Comparison of ENCODE assay signal across 20 cellular contexts in genomic region chr12:123941485-123942276, GRCh38. TPM values are rescaled to one million over a fixed set of nuclear protein-coding genes. Genes with fewer than 3 reads are reported as not detected.
DNase-seq lines count a peak whose midpoint lies in the region; ATAC-seq, FAIRE-seq and TF ChIP-seq lines count a peak whose summit lies in the region.
"Had no signal": no experiment of that assay in that cellular context is flagged by ENCODE, and none has a peak within 500 bp of the region (broad histone marks: within the 10 kb centered on the region; RNA-seq: fewer than 3 reads in every experiment).

No MANE protein-coding gene starts in this region.

- H3K79me2 ChIP-seq in K562 (ENCODE audit: control insufficient read depth, insufficient read depth, low read length): no peaks in the 10 kb centered on the region
- no peaks in the 10 kb centered on the region for H3K79me2 ChIP-seq in keratinocyte (ENCODE audit: control insufficient read depth, insufficient read depth, low read length)
- no peaks in the 10 kb centered on the region for H3K79me2 ChIP-seq in MM.1S (ENCODE audit: low read length)
- H3K79me2 ChIP-seq: parathyroid adenoma had no signal

- no peak overlapping the region for H2AFZ ChIP-seq in K562 (ENCODE audit: low read depth, low read length)
- H2AFZ ChIP-seq in keratinocyte (ENCODE audit: control insufficient read depth, low read length): no peak overlapping the region
- H2AFZ ChIP-seq in MM.1S (ENCODE audit: low read length): no peak overlapping the region
- H2AFZ ChIP-seq: parathyroid adenoma had no signal

- no peak for TF ChIP-seq RAD21 in K562 (CRISPR knock-in tag; conservative IDR thresholded peaks at IDR 0.05 in 1 of 2, IDR thresholded peaks at IDR 0.05 in 1 of 2)

- H3K9me1 ChIP-seq in K562 (ENCODE audit: control insufficient read depth, insufficient read depth, low read length) (no peaks in the 10 kb centered on the region), keratinocyte (ENCODE audit: control insufficient read depth, extremely low read depth, insufficient read depth, low read length) (no peaks in the 10 kb centered on the region)

- intact Hi-C loops in cardiac septum (cut with DNase I) (no loop called here), left ventricle myocardium superior (cut with micrococcal nuclease) (no loop called here), K562 (cut with micrococcal nuclease) (no loop called here)

- no peak overlapping the region for H3K27ac ChIP-seq in K562 (ENCODE audit: extremely low read depth, low read depth, low read length)
- H3K27ac ChIP-seq in keratinocyte (ENCODE audit: control insufficient read depth, insufficient read depth, low read length): no peak overlapping the region
- peak overlapping the region; percentile 65 to 69 for H3K27ac ChIP-seq in thoracic aorta
- H3K27ac ChIP-seq in MM.1S (ENCODE audit: low read length): no peak overlapping the region
- H3K27ac ChIP-seq in coronary artery: no peak overlapping the region
- H3K27ac ChIP-seq: A549, body of pancreas, parathyroid adenoma had no signal

- no TSS peak for BruUV-seq in K562 (replicated peaks; lab: Mats Ljungman, UMichigan)

- no peak overlapping the region for H3K9ac ChIP-seq in K562 (ENCODE audit: insufficient read depth in 1 of 2, low read depth in 2 of 2, low read length in 2 of 2)
- no peak overlapping the region for H3K9ac ChIP-seq in keratinocyte (ENCODE audit: control insufficient read depth, extremely low read depth, insufficient read depth, low read length)
- no peak overlapping the region for H3K9ac ChIP-seq in MM.1S (ENCODE audit: low read length)
- H3K9ac ChIP-seq: parathyroid adenoma had no signal

- ATAC-seq in left ventricle myocardium superior (no peak), K562 (no peak), thoracic aorta (ENCODE audit: insufficient number of reproducible peaks, low FRiP score, low read depth) (peak; percentile 75), HG03139 (IDR thresholded peaks at IDR 0.05; ENCODE audit: unreplicated experiment) (no peak)
- ATAC-seq: A549; body of pancreas; left colon; stimulated activated naive CD8-positive, alpha-beta T cell treated with anti-CD3 and anti-CD28 coated beads, Interleukin-15, amount 100 ng/mL, for 72 hours; T-helper 17 cell had no signal

- in situ Hi-C loops in K562 (cut with MboI): no loop called here

- H3K4me1 ChIP-seq in K562 (replicated peaks in 1 of 2; ENCODE audit: control insufficient read depth in 2 of 2, insufficient read depth in 2 of 2, low read length in 2 of 2) (peaks cover 0 to 10% of the 10 kb centered on the region in 2 experiments; a peak in 2 of 5 replicates), keratinocyte (ENCODE audit: control insufficient read depth, extremely low read depth, insufficient read depth, low read length) (no peaks in the 10 kb centered on the region), thoracic aorta (ENCODE audit: control insufficient read depth in 1 of 2, low read depth in 2 of 2) (peaks cover 0 to 24% of the 10 kb centered on the region in 2 donors), MM.1S (ENCODE audit: low read length) (no peaks in the 10 kb centered on the region)
- H3K4me1 ChIP-seq: A549, body of pancreas, parathyroid adenoma had no signal

- H3K4me3 ChIP-seq in K562 (no peak overlapping the region), keratinocyte (ENCODE audit: control insufficient read depth in 2 of 3, extremely low read depth in 1 of 3, insufficient read depth in 2 of 3, low read depth in 1 of 3, low read length in 3 of 3) (no peak overlapping the region), thoracic aorta (peak overlapping the region; percentile 7), MM.1S (ENCODE audit: low read length) (no peak overlapping the region), coronary artery (no peak overlapping the region)
- H3K4me3 ChIP-seq: A549, body of pancreas had no signal

- H3K27me3 ChIP-seq in K562 (ENCODE audit: control insufficient read depth in 2 of 2, insufficient read depth in 2 of 2, low read length in 2 of 2): peaks cover 43 to 75% of the 10 kb centered on the region in 2 experiments; a peak in 4 of 5 replicates
- H3K27me3 ChIP-seq in keratinocyte (ENCODE audit: control insufficient read depth, extremely low read depth, insufficient read depth, low read length): no peaks in the 10 kb centered on the region
- no peaks in the 10 kb centered on the region for H3K27me3 ChIP-seq in thoracic aorta (replicated peaks; ENCODE audit: insufficient read depth)
- no peaks in the 10 kb centered on the region for H3K27me3 ChIP-seq in MM.1S (replicated peaks; ENCODE audit: insufficient read depth, low read length)
- H3K27me3 ChIP-seq: body of pancreas had no signal

- dilution Hi-C loops in keratinocyte (cut with MboI; ENCODE audit: extremely low pct_ligation_motif_present, low sequenced_read_pairs): no loop called here

- no peaks in the 10 kb centered on the region for H3F3A ChIP-seq in MM.1S (ENCODE audit: insufficient read depth, low read length)

- H4K20me1 ChIP-seq in K562 (replicated peaks; ENCODE audit: control insufficient read depth, insufficient read depth, low read length) (peaks cover 4% of the 10 kb centered on the region; the same call in 1 of the 2 replicates), keratinocyte (ENCODE audit: control insufficient read depth, extremely low read depth, insufficient read depth, low read length) (no peaks in the 10 kb centered on the region), MM.1S (ENCODE audit: insufficient read depth, low read length) (no peaks in the 10 kb centered on the region)

- no peak for TF ChIP-seq EP300 in K562 (IDR thresholded peaks at IDR 0.05; ENCODE audit: low read length)

- H3K36me3 ChIP-seq in K562 (ENCODE audit: control insufficient read depth, insufficient read depth, low read length): no peaks in the 10 kb centered on the region
- H3K36me3 ChIP-seq in keratinocyte (ENCODE audit: control insufficient read depth in 2 of 2, extremely low read depth in 1 of 2, insufficient read depth in 2 of 2, low read length in 2 of 2): peaks cover 0 to 17% of the 10 kb centered on the region in 2 experiments
- peaks cover 36% of the 10 kb centered on the region for H3K36me3 ChIP-seq in thoracic aorta
- H3K36me3 ChIP-seq in MM.1S (replicated peaks; ENCODE audit: insufficient read depth, low read length): no peaks in the 10 kb centered on the region

- H3K9me3 ChIP-seq in K562 (replicated peaks; ENCODE audit: control insufficient read depth, insufficient read depth, low read depth, low read length) (no peaks in the 10 kb centered on the region; the same call in 1 of the 2 replicates), keratinocyte (ENCODE audit: control insufficient read depth, low read depth, low read length) (no peaks in the 10 kb centered on the region), thoracic aorta (peaks cover 4% of the 10 kb centered on the region), MM.1S (replicated peaks; ENCODE audit: insufficient read depth, low read length) (no peaks in the 10 kb centered on the region)
- H3K9me3 ChIP-seq: A549, body of pancreas had no signal

- FAIRE-seq in K562 (lab: Jason Lieb, UNC): no peak
- FAIRE-seq in keratinocyte (lab: Jason Lieb, UNC): peak; percentile 26
- FAIRE-seq: A549 had no signal

- CTCF ChIA-PET in K562 (lab: Yijun Ruan, JAX; ENCODE audit: low intra/inter-chr PET ratio): interaction anchor here (0.6 kb wide), 1 partner anchor 353 kb away, joined by 3 read pairs; no protein-coding TSS in a partner anchor

- DNase-seq in cardiac septum (ENCODE audit: low spot score) (peak; percentile 56), left ventricle myocardium superior (no peak), K562 (ENCODE audit: extremely low read depth in 1 of 4, low spot score in 3 of 4) (no peak), keratinocyte (ENCODE audit: low read depth, low spot score) (no peak), thoracic aorta (ENCODE audit: low spot score) (no peak), MM.1S (no peak), coronary artery (ENCODE audit: low spot score) (no peak)
- DNase-seq: activated CD8-positive, alpha-beta memory T cell treated with anti-CD3 and anti-CD28 coated beads, Interleukin-2, amount 50 U/mL, for 4 hours; activated naive CD4-positive, alpha-beta T cell treated with anti-CD3 and anti-CD28 coated beads, Interleukin-2, amount 10 ng/mL, durations not matched to agents 7 days and 5 days; CD4-positive, alpha-beta memory T cell; DMS79 treated with DMSO at 0.1 percent for 48 hours; KG1; left colon; NCI-H1436; stimulated activated naive CD8-positive, alpha-beta T cell treated with anti-CD3 and anti-CD28 coated beads, Interleukin-15, amount 100 ng/mL, for 72 hours; T-helper 17 cell had no signal

- no peaks in the 10 kb centered on the region for H3K9me2 ChIP-seq in MM.1S (replicated peaks; ENCODE audit: insufficient read depth, low read length)

- POLR2A ChIA-PET in K562 (lab: Yijun Ruan, JAX): interaction anchor here (0.6 to 1.0 kb wide), 2 partner anchors 16 to 54 kb away, joined by 3 read pairs; no protein-coding TSS in a partner anchor

- TF ChIP-seq POLR2A in K562 (conservative IDR thresholded peaks at IDR 0.05): no peak

- H3K4me2 ChIP-seq in K562 (ENCODE audit: insufficient read depth, low read length) (no peak overlapping the region), keratinocyte (ENCODE audit: control insufficient read depth, extremely low read depth, insufficient read depth, low read depth, low read length) (no peak overlapping the region), MM.1S (ENCODE audit: low read depth, low read length) (no peak overlapping the region)
- H3K4me2 ChIP-seq: A549 had no signal

- 25% methylated on average over 13 of the region's 13 CpGs for WGBS in K562 (ENCODE audit: insufficient coverage, low coverage, missing lambda C conversion rate)

- TF ChIP-seq CTCF in K562 (IDR thresholded peaks at IDR 0.05 in 2 of 3, conservative IDR thresholded peaks at IDR 0.05 in 1 of 3; ENCODE audit: insufficient read depth in 2 of 3, low read depth in 1 of 3, low read length in 3 of 3) (no peak), keratinocyte (optimal IDR thresholded peaks at IDR 0.05 in 1 of 3, IDR thresholded peaks at IDR 0.05 in 1 of 3, conservative IDR thresholded peaks at IDR 0.05 in 1 of 3; ENCODE audit: extremely low read depth in 1 of 3, insufficient read depth in 2 of 3, low read length in 3 of 3) (no peak), thoracic aorta (IDR thresholded peaks at IDR 0.05) (no peak), MM.1S (IDR thresholded peaks at IDR 0.05; ENCODE audit: low read length) (no peak), coronary artery (IDR thresholded peaks at IDR 0.05) (no peak)

RNA-seq across cellular contexts. Expression of gene CCDC92, which starts 30.9 kb away (rescaled TPM):
- total RNA-seq in cardiac septum: 48.3 TPM
- total RNA-seq in left ventricle myocardium superior: 54.0 TPM
- total RNA-seq in K562 (2011; cell fraction: chromatin; rRNA removed; ENCODE audit: low replicate concordance): 5.4 and 7.1 TPM in 2 replicates
- total RNA-seq in K562 (2011; cell fraction: nucleolus; rRNA removed): 4.5 and 5.0 TPM in 2 replicates
- 4.6 and 7.2 TPM in 2 replicates for total RNA-seq in K562 (2011; cell fraction: nucleoplasm; rRNA removed)
- 1.4 TPM in 2 replicates for total RNA-seq in K562 (2014; rRNA removed)
- 1.3 and 1.7 TPM in 2 replicates for total RNA-seq in K562 (2014; rRNA removed; fragmentation: Illumina TruSeq; extraction: Trizol)
- 1.5 and 2.1 TPM in 2 replicates for total RNA-seq in K562 (2015; rRNA removed; fragmentation: Illumina TruSeq; extraction: Trizol)
- 4.0 and 5.9 TPM in 2 replicates for total RNA-seq in K562 (2021)
- 2.6 and 6.8 TPM in 2 replicates for polyA plus RNA-seq in K562 (2011; rRNA removed)
- 2.4 and 6.8 TPM in 2 replicates for polyA plus RNA-seq in K562 (2011; cell fraction: cytosol; rRNA removed)
- 6.6 and 11.3 TPM in 2 replicates for polyA plus RNA-seq in K562 (2011; cell fraction: nucleus; rRNA removed)
- polyA plus RNA-seq in K562 (2012): 4.0 and 11.0 TPM in 2 replicates
- 2.6 and 3.6 TPM in 2 replicates for polyA plus RNA-seq in K562 (2014; fragmentation: Illumina TruSeq; extraction: Trizol)
- polyA plus RNA-seq in K562 (2014; fragmentation: Nextera tagmentation; extraction: Ambion mirVana): under 1 TPM; 0.27 to 0.30 TPM
- polyA plus RNA-seq in K562 (2014; rRNA removed): 3.1 and 3.4 TPM in 2 replicates
- polyA minus RNA-seq in K562 (2011; rRNA and poly(A)+ RNA removed): 2.2 and 3.6 TPM in 2 replicates
- 2.2 and 5.6 TPM in 2 replicates for polyA minus RNA-seq in K562 (2011; cell fraction: cytosol; rRNA and poly(A)+ RNA removed)
- polyA minus RNA-seq in K562 (2011; cell fraction: nucleus; rRNA and poly(A)+ RNA removed): 3.8 and 8.9 TPM in 2 replicates
- 7.4 to 24.5 TPM (median 8.3 TPM) in 3 replicates for polyA plus RNA-seq in keratinocyte
- 32.7 TPM for polyA plus RNA-seq in keratinocyte (2011; ENCODE audit: low read depth)
- polyA plus RNA-seq in keratinocyte (2011; cell fraction: cytosol; rRNA removed): 21.3 and 32.0 TPM in 2 replicates
- 13.6 and 18.5 TPM in 2 replicates for polyA plus RNA-seq in keratinocyte (2011; cell fraction: nucleus; rRNA removed)
- polyA plus RNA-seq in keratinocyte (2012; ENCODE audit: low replicate concordance): 16.4 and 23.9 TPM in 2 replicates
- 7.5 to 18.9 TPM (median 7.8 TPM) in 3 replicates for polyA minus RNA-seq in keratinocyte
- 13.0 TPM for polyA minus RNA-seq in keratinocyte (2011; cell fraction: cytosol; rRNA and poly(A)+ RNA removed)
- 3.9 and 7.3 TPM in 2 replicates for polyA minus RNA-seq in keratinocyte (2011; cell fraction: nucleus; rRNA and poly(A)+ RNA removed)
- 10 to 100 TPM; 34.4 to 58.9 TPM for total RNA-seq in thoracic aorta

RNA-seq across cellular contexts. Expression of gene ZNF664, which starts 31.3 kb away (rescaled TPM):
- 94.0 TPM for total RNA-seq in cardiac septum
- 85.2 TPM for total RNA-seq in left ventricle myocardium superior
- 30.4 and 40.8 TPM in 2 replicates for total RNA-seq in K562 (2011; cell fraction: chromatin; rRNA removed; ENCODE audit: low replicate concordance)
- 22.5 and 24.2 TPM in 2 replicates for total RNA-seq in K562 (2011; cell fraction: nucleolus; rRNA removed)
- total RNA-seq in K562 (2011; cell fraction: nucleoplasm; rRNA removed): 37.6 and 62.4 TPM in 2 replicates
- 31.1 and 34.5 TPM in 2 replicates for total RNA-seq in K562 (2014; rRNA removed)
- 69.9 and 73.6 TPM in 2 replicates for total RNA-seq in K562 (2014; rRNA removed; fragmentation: Illumina TruSeq; extraction: Trizol)
- 59.6 and 63.6 TPM in 2 replicates for total RNA-seq in K562 (2015; rRNA removed; fragmentation: Illumina TruSeq; extraction: Trizol)
- total RNA-seq in K562 (2021): 75.5 and 82.5 TPM in 2 replicates
- polyA plus RNA-seq in K562 (2011; rRNA removed): 64.8 and 90.3 TPM in 2 replicates
- 29.8 and 49.5 TPM in 2 replicates for polyA plus RNA-seq in K562 (2011; cell fraction: cytosol; rRNA removed)
- 44.5 and 52.5 TPM in 2 replicates for polyA plus RNA-seq in K562 (2011; cell fraction: nucleus; rRNA removed)
- 48.0 and 52.7 TPM in 2 replicates for polyA plus RNA-seq in K562 (2012)
- polyA plus RNA-seq in K562 (2014; fragmentation: Illumina TruSeq; extraction: Trizol): 78.3 and 101 TPM in 2 replicates
- 1 to 10 TPM; 3.3 to 6.3 TPM for polyA plus RNA-seq in K562 (2014; fragmentation: Nextera tagmentation; extraction: Ambion mirVana)
- polyA plus RNA-seq in K562 (2014; rRNA removed): 59.1 and 59.4 TPM in 2 replicates
- 46.6 and 47.8 TPM in 2 replicates for polyA minus RNA-seq in K562 (2011; rRNA and poly(A)+ RNA removed)
- polyA minus RNA-seq in K562 (2011; cell fraction: cytosol; rRNA and poly(A)+ RNA removed): 26.5 and 29.5 TPM in 2 replicates
- 28.0 and 52.0 TPM in 2 replicates for polyA minus RNA-seq in K562 (2011; cell fraction: nucleus; rRNA and poly(A)+ RNA removed)
- 36.7 to 48.7 TPM (median 39.2 TPM) in 3 replicates for polyA plus RNA-seq in keratinocyte
- polyA plus RNA-seq in keratinocyte (2011; ENCODE audit: low read depth): 6.9 TPM
- polyA plus RNA-seq in keratinocyte (2011; cell fraction: cytosol; rRNA removed): 28.6 and 52.7 TPM in 2 replicates
- polyA plus RNA-seq in keratinocyte (2011; cell fraction: nucleus; rRNA removed): 42.4 and 49.1 TPM in 2 replicates
- 24.0 and 35.2 TPM in 2 replicates for polyA plus RNA-seq in keratinocyte (2012; ENCODE audit: low replicate concordance)
- 22.0 to 33.7 TPM (median 30.4 TPM) in 3 replicates for polyA minus RNA-seq in keratinocyte
- 33.2 TPM for polyA minus RNA-seq in keratinocyte (2011; cell fraction: cytosol; rRNA and poly(A)+ RNA removed)
- polyA minus RNA-seq in keratinocyte (2011; cell fraction: nucleus; rRNA and poly(A)+ RNA removed): 13.3 and 23.7 TPM in 2 replicates
- total RNA-seq in thoracic aorta: 10 to 100 TPM; 46.4 to 48.2 TPM

Comparison
In these comparisons a context has a peak if more than half of its experiments do, and no peak if none do; other contexts are left out.
1. H3K27ac ChIP-seq: peak in thoracic aorta (2 of 2); none in K562 (single experiment), keratinocyte (single experiment), MM.1S (single experiment) and coronary artery (0 of 2).